ENCODE assay signal across 28 cellular contexts in the genomic region with DNA sequence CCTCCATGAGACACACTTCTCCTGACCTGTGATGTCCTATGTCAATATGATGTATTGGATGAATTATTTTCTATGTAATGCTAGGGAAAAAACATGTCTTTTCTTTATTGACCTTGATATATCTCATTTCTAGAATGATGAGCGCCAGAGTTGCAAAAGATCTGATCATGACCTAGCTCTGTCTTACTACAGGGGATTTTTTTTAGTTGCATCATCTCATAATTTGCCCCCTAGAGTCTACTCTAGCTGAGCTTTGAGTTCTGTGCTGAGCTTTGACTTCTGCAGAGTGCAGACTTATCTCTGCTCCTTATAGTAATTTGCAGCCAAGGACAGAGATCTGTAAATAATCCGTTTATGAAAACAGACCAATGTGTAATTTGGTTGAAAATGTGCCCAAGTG.
"Had no signal": no experiment of that assay in that cellular context is flagged by ENCODE, and none has a peak within 500 bp of the region (broad histone marks: within the 10 kb centered on the region; RNA-seq: fewer than 3 reads in every experiment).

No MANE protein-coding gene starts in this region.

- H3K27ac ChIP-seq: colonic mucosa, coronary artery, dorsolateral prefrontal cortex, epithelial cell of prostate, esophagus muscularis mucosa, esophagus squamous epithelium, foreskin keratinocyte, gastrocnemius medialis, gastroesophageal sphincter, heart left ventricle, heart right ventricle, hepatocyte had no signal

- H3K79me2 ChIP-seq: hepatocyte had no signal

- H3K4me1 ChIP-seq: colonic mucosa, esophagus muscularis mucosa, esophagus squamous epithelium, gastrocnemius medialis, gastroesophageal sphincter, heart left ventricle, heart right ventricle had no signal

- H3K4me2 ChIP-seq: hepatocyte had no signal

- DNase-seq: colonic mucosa; cortex of kidney; dermis blood vessel endothelial cell; dorsolateral prefrontal cortex; effector CD4-positive, alpha-beta T cell; effector CD8-positive, alpha-beta T cell; effector memory CD4-positive, alpha-beta T cell; effector memory CD8-positive, alpha-beta T cell; endodermal cell; erythroblast; esophagus squamous epithelium; foreskin fibroblast; foreskin keratinocyte; foreskin melanocyte; gastrocnemius medialis; glutamatergic neuron; head of caudate nucleus; heart left ventricle; heart right ventricle had no signal

- H3K9me3 ChIP-seq: colonic mucosa, esophagus muscularis mucosa, esophagus squamous epithelium, gastrocnemius medialis, gastroesophageal sphincter, heart left ventricle had no signal

- FAIRE-seq: endometrium, endothelial cell of umbilical vein, frontal cortex had no signal

- H3K4me3 ChIP-seq: colonic mucosa, coronary artery, dorsolateral prefrontal cortex, esophagus muscularis mucosa, esophagus squamous epithelium, gastrocnemius medialis, gastroesophageal sphincter, heart left ventricle, heart right ventricle, hepatocyte had no signal

- H2AFZ ChIP-seq: hepatocyte had no signal

- H3K36me3 ChIP-seq: colonic mucosa, esophagus muscularis mucosa, esophagus squamous epithelium, gastrocnemius medialis, gastroesophageal sphincter, heart left ventricle, heart right ventricle had no signal

- H3K27me3 ChIP-seq: colonic mucosa, dorsolateral prefrontal cortex, esophagus muscularis mucosa, esophagus squamous epithelium, foreskin keratinocyte, gastrocnemius medialis, gastroesophageal sphincter, heart left ventricle, hepatocyte had no signal

- ATAC-seq: effector memory CD8-positive, alpha-beta T cell; esophagus mucosa; foreskin keratinocyte; gastrocnemius medialis; gastroesophageal sphincter; heart left ventricle; heart right ventricle had no signal
